Comparison of ENCODE assay signal across 8 cellular contexts in genomic region chr9:108535526-108535925, GRCh38.
DNase-seq lines count a peak whose midpoint lies in the region; ATAC-seq and TF ChIP-seq lines count a peak whose summit lies in the region.

No MANE protein-coding gene starts in this region.

- H3K9me3 ChIP-seq in left lung, result no peaks in the 10 kb centered on the region

- H3K27me3 Mint-ChIP-seq in activated CD4-positive, alpha-beta T cell treated with anti-CD3 and anti-CD28 coated beads, Interleukin-2, amount 10 ng/mL, durations not matched to agents 24 days and 14 days, result no peaks in the 10 kb centered on the region

- peak; percentile 23 to 30 for TF ChIP-seq CTCF in left lung (IDR thresholded peaks at IDR 0.05)

- H3K36me3 Mint-ChIP-seq in activated CD4-positive, alpha-beta T cell treated with anti-CD3 and anti-CD28 coated beads, Interleukin-2, amount 10 ng/mL, durations not matched to agents 24 days and 14 days (ENCODE audit: low read depth), result no peaks in the 10 kb centered on the region

- H3K27ac Mint-ChIP-seq in activated CD4-positive, alpha-beta T cell treated with anti-CD3 and anti-CD28 coated beads, Interleukin-2, amount 10 ng/mL, durations not matched to agents 24 days and 14 days, result no peak overlapping the region

- no peaks in the 10 kb centered on the region for H3K36me3 ChIP-seq in left lung

- no peak overlapping the region for H3K4me3 Mint-ChIP-seq in activated CD4-positive, alpha-beta T cell treated with anti-CD3 and anti-CD28 coated beads, Interleukin-2, amount 10 ng/mL, durations not matched to agents 24 days and 14 days

- H3K27ac ChIP-seq in left lung, result no peak overlapping the region

- peaks cover 3% of the 10 kb centered on the region for H3K9me3 Mint-ChIP-seq in activated CD4-positive, alpha-beta T cell treated with anti-CD3 and anti-CD28 coated beads, Interleukin-2, amount 10 ng/mL, durations not matched to agents 24 days and 14 days

- intact Hi-C loops in left lung (cut with DNase I), result no loop called here
- intact Hi-C loops in activated CD4-positive, alpha-beta T cell treated with anti-CD3 and anti-CD28 coated beads, Interleukin-2, amount 10 ng/mL, durations not matched to agents 24 days and 14 days (cut with micrococcal nuclease), result no loop called here

- H3K4me3 ChIP-seq in left lung, result no peak overlapping the region

- ATAC-seq in HG02642 (IDR thresholded peaks at IDR 0.05; ENCODE audit: poor library complexity, unreplicated experiment), result peak; percentile 64
- peak; percentile 74 for ATAC-seq in SK-N-SH treated with all-trans-retinoic acid at 6 μM for 48 hours
- no peak for ATAC-seq in left lung
- no peak for ATAC-seq in HG03045 (IDR thresholded peaks at IDR 0.05; ENCODE audit: unreplicated experiment)
- ATAC-seq in GM18858 (IDR thresholded peaks at IDR 0.05; ENCODE audit: unreplicated experiment), result no peak

- no peaks in the 10 kb centered on the region for H3K27me3 ChIP-seq in left lung

- H3K4me1 ChIP-seq in left lung, result no peaks in the 10 kb centered on the region

- no peaks in the 10 kb centered on the region for H3K4me1 Mint-ChIP-seq in activated CD4-positive, alpha-beta T cell treated with anti-CD3 and anti-CD28 coated beads, Interleukin-2, amount 10 ng/mL, durations not matched to agents 24 days and 14 days

- DNase-seq in ELR (ENCODE audit: low read depth), result peak; percentile 63
- DNase-seq in left lung, result no peak
- DNase-seq in NCI-H1092 treated with DMSO at 0.1 percent for 48 hours (lab: John Stamatoyannopoulos, UW), result no peak
- DNase-seq in activated CD4-positive, alpha-beta T cell treated with anti-CD3 and anti-CD28 coated beads, Interleukin-2, amount 10 ng/mL, durations not matched to agents 24 days and 14 days, result no peak

TF ChIP-seq in SK-N-SH treated with all-trans-retinoic acid at 6 μM for 48 hours, 23 proteins besides CTCF, POLR2A, EP300 and RAD21:
- TF ChIP-seq TSHZ2 (CRISPR knock-in tag; IDR thresholded peaks at IDR 0.05), result no peak
- no peak for TF ChIP-seq PPARA (CRISPR knock-in tag; IDR thresholded peaks at IDR 0.05; ENCODE audit: borderline replicate concordance)
- no peak for TF ChIP-seq ISL1 (CRISPR knock-in tag; IDR thresholded peaks at IDR 0.05)
- no peak for TF ChIP-seq TCF4 (CRISPR knock-in tag; IDR thresholded peaks at IDR 0.05; ENCODE audit: borderline replicate concordance)
- TF ChIP-seq ZFP30 (CRISPR knock-in tag; IDR thresholded peaks at IDR 0.05), result no peak
- no peak for TF ChIP-seq CSDC2 (CRISPR knock-in tag; IDR thresholded peaks at IDR 0.05)
- no peak for TF ChIP-seq PATZ1 (CRISPR knock-in tag; IDR thresholded peaks at IDR 0.05; ENCODE audit: borderline replicate concordance)
- TF ChIP-seq BACH2 (CRISPR knock-in tag; IDR thresholded peaks at IDR 0.05; ENCODE audit: borderline replicate concordance), result no peak
- TF ChIP-seq ARNTL (CRISPR knock-in tag; IDR thresholded peaks at IDR 0.05; ENCODE audit: borderline replicate concordance, low read depth), result no peak
- no peak for TF ChIP-seq RARB (CRISPR knock-in tag; IDR thresholded peaks at IDR 0.05)
- TF ChIP-seq POU6F1 (CRISPR knock-in tag; IDR thresholded peaks at IDR 0.05; ENCODE audit: borderline replicate concordance, low read depth), result no peak
- no peak for TF ChIP-seq ZFP3 (CRISPR knock-in tag; IDR thresholded peaks at IDR 0.05)
- TF ChIP-seq CREB5 (CRISPR knock-in tag; IDR thresholded peaks at IDR 0.05; ENCODE audit: low read depth), result no peak
- no peak for TF ChIP-seq TOX (CRISPR knock-in tag; IDR thresholded peaks at IDR 0.05; ENCODE audit: borderline replicate concordance)
- TF ChIP-seq CSRNP3 (CRISPR knock-in tag; IDR thresholded peaks at IDR 0.05), result no peak
- no peak for TF ChIP-seq SNAI2 (CRISPR knock-in tag; IDR thresholded peaks at IDR 0.05)
- no peak for TF ChIP-seq OSR1 (CRISPR knock-in tag; IDR thresholded peaks at IDR 0.05)
- TF ChIP-seq ZNF8 (CRISPR knock-in tag; IDR thresholded peaks at IDR 0.05), result no peak

Comparison
In these comparisons a context has a peak if more than half of its experiments do, and no peak if none do; other contexts are left out.
1. ATAC-seq: peak in HG02642 (single experiment) and SK-N-SH treated with all-trans-retinoic acid at 6 μM for 48 hours (single experiment); none in left lung (single experiment), HG03045 (single experiment) and GM18858 (single experiment).